In genomic region chr7:47968852-47969774, GRCh38 we compare ENCODE assay signal across 8 cellular contexts. TPM values are rescaled to one million over a fixed set of nuclear protein-coding genes. Genes with fewer than 3 reads are reported as not detected.
DNase-seq lines count a peak whose midpoint lies in the region; ATAC-seq and TF ChIP-seq lines count a peak whose summit lies in the region.

No MANE protein-coding gene starts in this region.

- in situ Hi-C loops in astrocyte of the cerebellum (cut with HindIII; ENCODE audit: low sequenced_read_pairs) = no loop called here

- no peak for TF ChIP-seq POLR2A in lower leg skin (IDR thresholded peaks at IDR 0.05)

- peak; percentile 84 for ATAC-seq in GM21723 (IDR thresholded peaks at IDR 0.05; ENCODE audit: unreplicated experiment)

- intact Hi-C loops in lower leg skin (cut with DNase I; ENCODE audit: low total_unique reads) = no loop called here

- DNase-seq in ELR (ENCODE audit: low read depth) = peak; percentile 74
- peak; percentile 19 for DNase-seq in LNCaP clone FGC (ENCODE audit: low read depth)
- peak; percentile 14 for DNase-seq in T follicular helper cell (ENCODE audit: low read depth)
- DNase-seq in astrocyte of the cerebellum (ENCODE audit: low read depth) = peak; percentile 73
- peak in 35 of 51 donors; percentile 4 to 72 (median 34) for DNase-seq in hypothalamus (lab: John Stamatoyannopoulos, UW)
- DNase-seq in stimulated activated CD4-positive, alpha-beta T cell treated with anti-CD3 and anti-CD28 coated beads, Interleukin-12 subunit alpha, Interleukin-12 subunit beta, amount 100 ng/mL, for 48 hours (ENCODE audit: low read depth in 2 of 3, low spot score in 1 of 3) = peak; percentile 26 to 59 (median 33)
- DNase-seq in lower leg skin (ENCODE audit: low spot score in 2 of 2) = no peak

- TF ChIP-seq CTCF in LNCaP clone FGC (IDR thresholded peaks at IDR 0.05; ENCODE audit: control insufficient read depth, extremely low read depth, insufficient read depth) = peak; percentile 87
- TF ChIP-seq CTCF in astrocyte of the cerebellum (IDR thresholded peaks at IDR 0.05; ENCODE audit: low read depth, low read length, missing control alignments) = peak; percentile 98
- no peak for TF ChIP-seq CTCF in lower leg skin (IDR thresholded peaks at IDR 0.05)

- H3K4me3 ChIP-seq in LNCaP clone FGC (ENCODE audit: low read depth, low read length) (no peak overlapping the region), astrocyte of the cerebellum (ENCODE audit: low read depth, low read length) (no peak overlapping the region), lower leg skin (ENCODE audit: low read depth, poor library complexity, severe bottlenecking) (no peak overlapping the region)

- 55 to 62% methylated on average over 5 of the region's 5 CpGs for WGBS in lower leg skin, 2 donors

RNA-seq across cellular contexts. Expression of gene HUS1, which starts 10.3 kb away (rescaled TPM):
- 10 to 100 TPM; 13.8 to 74.1 (median 29.3) TPM for total RNA-seq in lower leg skin

RNA-seq across cellular contexts. Expression of gene PKD1L1, which starts 20.8 kb away (rescaled TPM):
- under 1 TPM; 0.04 to 0.12 (median 0.07) TPM for total RNA-seq in lower leg skin

RNA-seq across cellular contexts. Expression of gene SUN3, which starts 59.8 kb away (rescaled TPM):
- not detected for total RNA-seq in lower leg skin

Comparison
In these comparisons a context has a peak if more than half of its experiments do, and no peak if none do; other contexts are left out.
1. DNase-seq: peak in ELR (single experiment), LNCaP clone FGC (single experiment), T follicular helper cell (single experiment), astrocyte of the cerebellum (single experiment), hypothalamus (35 of 51) and stimulated activated CD4-positive, alpha-beta T cell treated with anti-CD3 and anti-CD28 coated beads, Interleukin-12 subunit alpha, Interleukin-12 subunit beta, amount 100 ng/mL, for 48 hours (3 of 3); none in lower leg skin (0 of 2).
2. CTCF ChIP-seq: peak in LNCaP clone FGC (single experiment) and astrocyte of the cerebellum (single experiment); none in lower leg skin (0 of 3).